14 cellular contexts compared by ENCODE assay signal in the genomic region with DNA sequence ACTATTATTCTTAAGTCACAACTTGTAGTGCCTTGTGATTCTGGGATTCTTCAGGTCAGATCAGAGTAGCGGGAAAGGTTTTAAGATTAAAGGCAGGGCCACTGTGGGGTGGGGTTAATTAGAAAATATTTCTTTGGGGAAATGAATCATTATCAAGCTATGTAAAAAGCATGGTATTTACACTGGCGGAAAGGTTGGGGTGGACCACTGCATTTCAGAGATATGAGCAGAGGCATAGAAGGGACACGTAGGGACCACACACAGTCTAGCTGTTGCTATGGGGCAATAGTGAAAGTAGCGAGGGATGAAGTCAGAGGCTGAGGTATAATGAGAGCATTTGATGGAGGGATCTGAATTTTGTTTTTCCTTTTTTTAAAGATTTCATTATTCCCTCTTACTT. TPM values are rescaled to one million over a fixed set of nuclear protein-coding genes. Genes with fewer than 3 reads are reported as not detected.
DNase-seq lines count a peak whose midpoint lies in the region; ATAC-seq and TF ChIP-seq lines count a peak whose summit lies in the region.
"Had no signal": no experiment of that assay in that cellular context is flagged by ENCODE, and none has a peak within 500 bp of the region (broad histone marks: within the 10 kb centered on the region; RNA-seq: fewer than 3 reads in every experiment).

No MANE protein-coding gene starts in this region.

- TF ChIP-seq CTCF in PC-3 (conservative IDR thresholded peaks at IDR 0.05; ENCODE audit: low read depth, low read length) (no peak), osteoblast (IDR thresholded peaks at IDR 0.05; ENCODE audit: extremely low read depth, low read depth, low read length) (no peak)

- peak overlapping the region; percentile 41 for H3K4me2 ChIP-seq in PC-3 (ENCODE audit: low read length)
- H3K4me2 ChIP-seq in osteoblast (ENCODE audit: insufficient read depth, low read length) = peak overlapping the region; percentile 39

- H3K36me3 ChIP-seq in PC-3 (ENCODE audit: low read depth, low read length) (peaks cover 14% of the 10 kb centered on the region), osteoblast (ENCODE audit: insufficient read depth, low read length) (peaks cover 7% of the 10 kb centered on the region)

- DNase-seq in Caki2 (ENCODE audit: low read depth) = peak; percentile 74
- DNase-seq in PC-3 = peak; percentile 87
- peak; percentile 78 to 92 for DNase-seq in dermis microvascular lymphatic vessel endothelial cell (ENCODE audit: low read depth in 2 of 2)
- peak; percentile 75 for DNase-seq in osteoblast (ENCODE audit: insufficient read length, low spot score, missing footprints)
- no peak for DNase-seq in iPS-NIHi7 (ENCODE audit: extremely low spot score)
- DNase-seq in activated CD4-positive, alpha-beta T cell treated with anti-CD3 and anti-CD28 coated beads for 4 hours = no peak
- no peak for DNase-seq in hippocampal formation (lab: John Stamatoyannopoulos, UW)
- DNase-seq in NCI-H1092 (lab: John Stamatoyannopoulos, UW) = no peak
- DNase-seq: activated naive CD8-positive, alpha-beta T cell treated with anti-CD3 and anti-CD28 coated beads, Interleukin-2, amount 50 U/mL, for 24 hours; COR-L47; Karpas-422; naive thymus-derived CD8-positive, alpha-beta T cell; T-helper 9 cell had no signal

- H4K20me1 ChIP-seq in PC-3 (ENCODE audit: low read length) (no peaks in the 10 kb centered on the region), osteoblast (ENCODE audit: insufficient read depth, low read length) (no peaks in the 10 kb centered on the region)

- in situ Hi-C loops in Caki2 (cut with HindIII; ENCODE audit: low pct_unique_long_range_greater_than_20kb, low sequenced_read_pairs) = no loop called here

- BruUV-seq in PC-3 (replicated peaks; lab: Mats Ljungman, UMichigan) = no TSS peak

- intact Hi-C loops in PC-3 (cut with micrococcal nuclease) = no loop called here

- peaks cover 10% of the 10 kb centered on the region for H3F3A ChIP-seq in PC-3 (ENCODE audit: low read length, unreplicated experiment)

- H3K9me3 ChIP-seq in PC-3 (ENCODE audit: low read length) (no peaks in the 10 kb centered on the region), osteoblast (ENCODE audit: low read depth, low read length) (no peaks in the 10 kb centered on the region)
- H3K9me3 ChIP-seq: HAP-1 had no signal

- CTCF ChIA-PET in PC-3 (lab: Charles Lee) = interaction anchor here (1.0 kb wide), 1 partner anchor 418 kb away, joined by 3 read pairs; no protein-coding TSS in a partner anchor

- H3K9ac ChIP-seq in PC-3 (ENCODE audit: low read length) = no peak overlapping the region

- H3K27ac ChIP-seq in PC-3 (ENCODE audit: low read length) (peak overlapping the region; percentile 78), osteoblast (ENCODE audit: low read depth, low read length) (peak overlapping the region; percentile 72)

- POLR2A ChIA-PET in PC-3 (lab: Charles Lee; ENCODE audit: unreplicated experiment) = no interaction called here

- no peak overlapping the region for H2AFZ ChIP-seq in PC-3 (ENCODE audit: low read length)
- no peak overlapping the region for H2AFZ ChIP-seq in osteoblast (ENCODE audit: low read length)

- H3K4me3 ChIP-seq in PC-3 (ENCODE audit: low read length) (no peak overlapping the region; the same call in 1 of the 2 replicates), osteoblast (ENCODE audit: insufficient read depth, low read length) (no peak overlapping the region)
- H3K4me3 ChIP-seq: HAP-1 had no signal

- H3K27me3 ChIP-seq in PC-3 (ENCODE audit: low read length) (no peaks in the 10 kb centered on the region), osteoblast (ENCODE audit: insufficient read depth, low read length) (no peaks in the 10 kb centered on the region)

- peaks cover 65% of the 10 kb centered on the region for H3K4me1 ChIP-seq in PC-3 (ENCODE audit: insufficient read depth, low read length)
- peaks cover 28% of the 10 kb centered on the region for H3K4me1 ChIP-seq in osteoblast (ENCODE audit: insufficient read depth, low read length)
- H3K4me1 ChIP-seq: HAP-1 had no signal

- peak; percentile 83 for ATAC-seq in PC-3
- ATAC-seq: activated naive CD8-positive, alpha-beta T cell treated with anti-CD3 and anti-CD28 coated beads, Interleukin-2, amount 50 U/mL, for 24 hours; naive thymus-derived CD8-positive, alpha-beta T cell had no signal

- no peaks in the 10 kb centered on the region for H3K9me2 ChIP-seq in PC-3 (replicated peaks; ENCODE audit: low read length)

- H3K79me2 ChIP-seq in PC-3 (ENCODE audit: low read length) = no peaks in the 10 kb centered on the region
- no peaks in the 10 kb centered on the region for H3K79me2 ChIP-seq in osteoblast (ENCODE audit: insufficient read depth, low read length)

RNA-seq across cellular contexts. Expression of gene KCNH3, which starts 31.7 kb away (rescaled TPM):
- total RNA-seq in Caki2 (2014; rRNA removed; shearing (Covaris generic); ENCODE audit: low replicate concordance) = 3.2 and 3.6 TPM in 2 replicates
- total RNA-seq in PC-3 (2014; rRNA removed) = 0.07 and 0.12 TPM in 2 replicates
- under 0.01 and 0.13 TPM in 2 replicates for total RNA-seq in dermis microvascular lymphatic vessel endothelial cell
- not detected in 2 replicates for total RNA-seq in osteoblast

Comparison
In these comparisons a context has a peak if more than half of its experiments do, and no peak if none do; other contexts are left out.
1. DNase-seq: peak in Caki2 (single experiment), PC-3 (single experiment), dermis microvascular lymphatic vessel endothelial cell (2 of 2) and osteoblast (single experiment); none in iPS-NIHi7 (single experiment), activated CD4-positive, alpha-beta T cell treated with anti-CD3 and anti-CD28 coated beads for 4 hours (0 of 2), hippocampal formation (0 of 2) and NCI-H1092 (single experiment).